19 cellular contexts compared by ENCODE assay signal in genomic region chr17:44995602-44996001, GRCh38. TPM values are rescaled to one million over a fixed set of nuclear protein-coding genes. Genes with fewer than 3 reads are reported as not detected.
DNase-seq lines count a peak whose midpoint lies in the region; ATAC-seq, FAIRE-seq and TF ChIP-seq lines count a peak whose summit lies in the region.
"Had no signal": no experiment of that assay in that cellular context is flagged by ENCODE, and none has a peak within 500 bp of the region (broad histone marks: within the 10 kb centered on the region; RNA-seq: fewer than 3 reads in every experiment).

No MANE protein-coding gene starts in this region.

- peak; percentile 78 for ATAC-seq in Right ventricle myocardium superior (ENCODE audit: poor library complexity)
- ATAC-seq in left ventricle myocardium superior = peak; percentile 82
- ATAC-seq in stimulated activated memory B cell treated with anti-CD40 and anti-IgM and Interleukin-4, amounts not matched to agents 10 μg/mL and 1 μg/mL and 100 μg/mL, for 72 hours = no peak
- ATAC-seq: GM12878 had no signal

- no peak overlapping the region for H2AFZ ChIP-seq in H1 (ENCODE audit: low read length)

- peaks cover 2% of the 10 kb centered on the region for H3K27me3 Mint-ChIP-seq in Caco-2 (ENCODE audit: insufficient read depth, unreplicated experiment)
- peaks cover 87% of the 10 kb centered on the region for H3K27me3 Mint-ChIP-seq in stimulated activated memory B cell treated with anti-CD40 and anti-IgM and Interleukin-4, amounts not matched to agents 10 μg/mL and 1 μg/mL and 100 μg/mL, for 72 hours

- no peak overlapping the region for H3K27ac Mint-ChIP-seq in Caco-2 (ENCODE audit: unreplicated experiment)
- H3K27ac Mint-ChIP-seq in stimulated activated memory B cell treated with anti-CD40 and anti-IgM and Interleukin-4, amounts not matched to agents 10 μg/mL and 1 μg/mL and 100 μg/mL, for 72 hours = no peak overlapping the region

- TF ChIP-seq RAD21 in H1 (IDR thresholded peaks at IDR 0.05 in 1 of 2, conservative IDR thresholded peaks at IDR 0.05 in 1 of 2; ENCODE audit: low read depth in 2 of 2, low read length in 2 of 2) = no peak

- H3K4me3 ChIP-seq in H1 (ENCODE audit: extremely low read depth in 1 of 4, insufficient read depth in 2 of 4, low read depth in 3 of 4, low read length in 4 of 4) (no peak overlapping the region), Caco-2 (ENCODE audit: low read depth, low read length) (no peak overlapping the region)
- H3K4me3 ChIP-seq: GM12878, HAP-1 had no signal

- no peak for TF ChIP-seq EP300 in H1 (IDR thresholded peaks at IDR 0.05; ENCODE audit: borderline replicate concordance in 1 of 2, low read depth in 2 of 2, low read length in 2 of 2)

- no TSS peak for BruUV-seq in Caco-2 (replicated peaks; lab: Mats Ljungman, UMichigan)

- no peaks in the 10 kb centered on the region for H3K4me1 Mint-ChIP-seq in Caco-2 (ENCODE audit: low read depth, unreplicated experiment)
- H3K4me1 Mint-ChIP-seq in stimulated activated memory B cell treated with anti-CD40 and anti-IgM and Interleukin-4, amounts not matched to agents 10 μg/mL and 1 μg/mL and 100 μg/mL, for 72 hours = peaks cover under 1% of the 10 kb centered on the region
- H3K4me1 Mint-ChIP-seq: CD14-positive monocyte had no signal

- CTCF ChIA-PET in H1 (lab: Charles Lee; ENCODE audit: partially characterized antibody) (interaction anchor here (1.1 to 16.0 kb wide), 6 partner anchors 10 to 104 kb away, joined by 4 to 102 read pairs (median 7); partner anchors contain the start of gene C1QL1), Caco-2 (lab: Charles Lee) (interaction anchor here (0.6 kb wide), 2 partner anchors 15 to 53 kb away, joined by 3 read pairs; no protein-coding TSS in a partner anchor)

- H3K9ac ChIP-seq in H1 (replicated peaks in 1 of 4; ENCODE audit: extremely low read depth in 1 of 4, low read depth in 3 of 4, low read length in 3 of 4) = no peak overlapping the region

- no peak overlapping the region for H3K56ac ChIP-seq in H1 (replicated peaks; ENCODE audit: insufficient read length, low read depth, low read length)

- no peak overlapping the region for H2BK5ac ChIP-seq in H1 (ENCODE audit: low read depth, low read length)

- H3K9me3 ChIP-seq in H1 (ENCODE audit: insufficient read depth in 2 of 2, low read depth in 1 of 2, low read length in 1 of 2) (peaks cover 0 to 7% of the 10 kb centered on the region in 2 experiments; a peak in 2 of 4 replicates), Caco-2 (0 out of 2 replicates have a peak, but pooled peaks cover 8% of the 10 kb centered on the region)

- TF ChIP-seq CTCF in H1 (IDR thresholded peaks at IDR 0.05; ENCODE audit: control extremely low read depth in 1 of 3, insufficient read depth in 1 of 3, low read depth in 1 of 3, low read length in 3 of 3) (no peak), Caco-2 (IDR thresholded peaks at IDR 0.05; ENCODE audit: insufficient read depth in 1 of 2, low read depth in 1 of 2, low read length in 1 of 2, severe bottlenecking in 1 of 2, unreplicated experiment in 1 of 2) (no peak)

- 80% methylated on average over 7 of the region's 7 CpGs; no CpG with 5 or more reads in 1 of the 2 experiments for WGBS in H1 (ENCODE audit: extremely low coverage in 1 of 2, insufficient coverage in 1 of 2, insufficient read length in 1 of 2, insufficient replicate concordance in 2 of 2, low coverage in 1 of 2, low lambda C conversion rate in 2 of 2, missing lambda C conversion rate in 1 of 2), 2 experiments

- no peak overlapping the region for H3K27ac ChIP-seq in H1 (ENCODE audit: low read depth, low read length)

- TF ChIP-seq POLR2A in H1 (IDR thresholded peaks at IDR 0.05; ENCODE audit: control extremely low read depth in 1 of 2, low read depth in 2 of 2, low read length in 2 of 2) = no peak

- no peak overlapping the region for H3K4ac ChIP-seq in H1 (replicated peaks; ENCODE audit: insufficient read length, low read depth, low read length)

- H3K9me3 Mint-ChIP-seq in Caco-2 (ENCODE audit: unreplicated experiment) = peaks cover 11% of the 10 kb centered on the region
- peaks cover 3% of the 10 kb centered on the region for H3K9me3 Mint-ChIP-seq in stimulated activated memory B cell treated with anti-CD40 and anti-IgM and Interleukin-4, amounts not matched to agents 10 μg/mL and 1 μg/mL and 100 μg/mL, for 72 hours

- intact Hi-C loops in Right ventricle myocardium superior (cut with DNase I) = no loop called here
- intact Hi-C loops in cardiac septum (cut with DNase I) = no loop called here
- intact Hi-C loops in left ventricle myocardium superior (cut with micrococcal nuclease) = no loop called here
- intact Hi-C loops in Caco-2 (cut with micrococcal nuclease; ENCODE audit: unreplicated experiment) = no loop called here

- H3K36me3 Mint-ChIP-seq in Caco-2 (ENCODE audit: insufficient read depth, unreplicated experiment) = peaks cover 3% of the 10 kb centered on the region
- no peaks in the 10 kb centered on the region for H3K36me3 Mint-ChIP-seq in stimulated activated memory B cell treated with anti-CD40 and anti-IgM and Interleukin-4, amounts not matched to agents 10 μg/mL and 1 μg/mL and 100 μg/mL, for 72 hours
- H3K36me3 Mint-ChIP-seq: CD14-positive monocyte had no signal

- no peaks in the 10 kb centered on the region for H3K23me2 ChIP-seq in H1 (ENCODE audit: low read depth, low read length)

- no peak overlapping the region for H3K23ac ChIP-seq in H1 (ENCODE audit: insufficient read length)

- no peak overlapping the region for H2BK15ac ChIP-seq in H1 (ENCODE audit: low read length)

- FAIRE-seq in H1 (lab: Jason Lieb, UNC) = no peak
- FAIRE-seq: GM12878, RCC 7860 had no signal

- H2BK20ac ChIP-seq in H1 (ENCODE audit: low read length) = no peak overlapping the region

- no peaks in the 10 kb centered on the region for H3K79me1 ChIP-seq in H1 (ENCODE audit: low read depth, low read length)

- 0 out of 2 replicates have a peak overlapping the region, but pooled peaks have one; percentile 9 for H2BK12ac ChIP-seq in H1 (ENCODE audit: low read depth, low read length)

- no peak overlapping the region for H3K14ac ChIP-seq in H1 (ENCODE audit: insufficient read length)

- no peak overlapping the region for H3K4me2 ChIP-seq in H1 (ENCODE audit: insufficient read depth in 1 of 2, low read depth in 2 of 2, low read length in 2 of 2)

- DNase-seq in Right ventricle myocardium superior = peak; percentile 66
- no peak for DNase-seq in cardiac septum (ENCODE audit: low spot score)
- no peak for DNase-seq in H1 (ENCODE audit: low read depth in 1 of 2, low spot score in 2 of 2)
- peak; percentile 71 for DNase-seq in left ventricle myocardium superior
- DNase-seq in Caco-2 = no peak
- no peak for DNase-seq in HK-2 (ENCODE audit: unreplicated experiment)
- DNase-seq: AML-193, DND-41, Karpas-422, NCI-H1694, NCI-H2081, NCI-H2171 treated with DMSO at 0.1 percent for 48 hours, NCI-H524 treated with DMSO at 0.1 percent for 48 hours, OCI-M1 had no signal

- no peaks in the 10 kb centered on the region for H4K20me1 ChIP-seq in H1 (replicated peaks in 1 of 2; ENCODE audit: control insufficient read depth in 1 of 2, insufficient read depth in 2 of 2, low read length in 2 of 2)

- H3K4me3 Mint-ChIP-seq in Caco-2 (ENCODE audit: unreplicated experiment) = no peak overlapping the region
- H3K4me3 Mint-ChIP-seq in stimulated activated memory B cell treated with anti-CD40 and anti-IgM and Interleukin-4, amounts not matched to agents 10 μg/mL and 1 μg/mL and 100 μg/mL, for 72 hours = no peak overlapping the region
- H3K4me3 Mint-ChIP-seq: CD14-positive monocyte had no signal

- H3K27me3 ChIP-seq in H1 (replicated peaks in 1 of 4; ENCODE audit: control insufficient read depth in 3 of 4, extremely low read depth in 1 of 4, insufficient read depth in 3 of 4, low read length in 3 of 4) = peaks cover 0 to 8% (median 1%) of the 10 kb centered on the region in 4 experiments; a peak in 3 of 7 replicates
- no peaks in the 10 kb centered on the region for H3K27me3 ChIP-seq in Caco-2 (replicated peaks; ENCODE audit: control insufficient read depth, insufficient read depth, low read length)

- H3K4me1 ChIP-seq in H1 (replicated peaks in 1 of 4; ENCODE audit: control insufficient read depth in 3 of 4, insufficient read depth in 4 of 4, low read length in 3 of 4) (no peaks in the 10 kb centered on the region), Caco-2 (peaks cover 6% of the 10 kb centered on the region; the same call in 1 of the 2 replicates)
- H3K4me1 ChIP-seq: HAP-1 had no signal

- POLR2A ChIA-PET in H1 (lab: Charles Lee; ENCODE audit: partially characterized antibody) (no interaction called here), Caco-2 (lab: Charles Lee) (interaction anchor here (0.5 kb wide), 1 partner anchor 29 kb away, joined by 8 read pairs; no protein-coding TSS in a partner anchor)

- H4K8ac ChIP-seq in H1 (ENCODE audit: extremely low read depth, insufficient read depth, low read length) = no peak overlapping the region

- H3K18ac ChIP-seq in H1 (ENCODE audit: extremely low read depth, low read length) = no peak overlapping the region

- no peaks in the 10 kb centered on the region; a peak in 1 of 4 replicates for H3K79me2 ChIP-seq in H1 (ENCODE audit: control insufficient read depth in 1 of 2, insufficient read depth in 2 of 2, low read length in 2 of 2)

- no peak overlapping the region for H4K5ac ChIP-seq in H1 (ENCODE audit: insufficient read length, low read depth, low read length)

- no peaks in the 10 kb centered on the region for H3K36me3 ChIP-seq in H1 (ENCODE audit: control insufficient read depth in 2 of 4, insufficient read depth in 4 of 4, low read length in 3 of 4)
- H3K36me3 ChIP-seq in Caco-2 (ENCODE audit: control insufficient read depth, insufficient read depth, low read length) = no peaks in the 10 kb centered on the region
- H3K36me3 ChIP-seq: HAP-1 had no signal

- H2AK5ac ChIP-seq in H1 (ENCODE audit: low read depth, low read length) = no peak overlapping the region

- no peak overlapping the region for H4K91ac ChIP-seq in H1 (replicated peaks; ENCODE audit: insufficient read length, low read length)

- H2BK120ac ChIP-seq in H1 (replicated peaks; ENCODE audit: low read depth, low read length) = no peak overlapping the region

RNA-seq across cellular contexts. Expression of gene C1QL1, which starts 27.5 kb away (rescaled TPM):
- total RNA-seq in Right ventricle myocardium superior (7.3 TPM), cardiac septum (0.97 TPM), left ventricle myocardium superior (15.2 TPM), Caco-2 (2022) (2.5 and 5.2 TPM in 2 replicates)
- total RNA-seq in H1 (2021; fragmentation: NEBNext Ultra II Directional; extraction: Animal tissue kit (Norgen Biotek cat#: 25700)) = 7.5 and 7.6 TPM in 2 replicates
- polyA plus RNA-seq in H1 (2011; rRNA removed) = 10.5 and 16.5 TPM in 2 replicates
- 8.9 TPM for polyA plus RNA-seq in H1 (2011; cell fraction: cytosol; rRNA removed)
- polyA plus RNA-seq in H1 (2011; cell fraction: nucleus; rRNA removed) = 7.5 TPM
- 2.9 to 8.4 TPM (median 5.8 TPM) in 4 replicates for polyA plus RNA-seq in H1 (2012, experiment 1 of 2)
- polyA plus RNA-seq in H1 (2012, experiment 2 of 2) = 4.5 TPM
- 14.0 TPM for polyA plus RNA-seq in H1 (2013, experiment 1 of 2)
- 16.0 TPM for polyA plus RNA-seq in H1 (2013, experiment 2 of 2)
- polyA minus RNA-seq in H1 (2011; rRNA and poly(A)+ RNA removed) = 0.61 and 1.1 TPM in 2 replicates
- 2.3 TPM for polyA minus RNA-seq in H1 (2011; cell fraction: cytosol; rRNA and poly(A)+ RNA removed)
- 2.5 TPM for polyA minus RNA-seq in H1 (2011; cell fraction: nucleus; rRNA and poly(A)+ RNA removed)
- total RNA-seq: GM12878 had no signal
- polyA plus RNA-seq: CD14-positive monocyte, GM12878 had no signal

RNA-seq across cellular contexts. Expression of gene KIF18B, which starts 48.0 kb away (rescaled TPM):
- 1.8 TPM for total RNA-seq in Right ventricle myocardium superior
- total RNA-seq in cardiac septum = 0.13 TPM
- total RNA-seq in H1 (2021; fragmentation: NEBNext Ultra II Directional; extraction: Animal tissue kit (Norgen Biotek cat#: 25700)) = 58.1 and 59.4 TPM in 2 replicates
- polyA plus RNA-seq in H1 (2011; rRNA removed) = 39.0 and 51.1 TPM in 2 replicates
- polyA plus RNA-seq in H1 (2011; cell fraction: cytosol; rRNA removed) = 35.6 TPM
- polyA plus RNA-seq in H1 (2011; cell fraction: nucleus; rRNA removed) = 109 TPM
- 31.0 to 37.4 TPM (median 33.7 TPM) in 4 replicates for polyA plus RNA-seq in H1 (2012, experiment 1 of 2)
- polyA plus RNA-seq in H1 (2012, experiment 2 of 2) = 20.8 TPM
- polyA plus RNA-seq in H1 (2013, experiment 1 of 2) = 26.2 TPM
- 24.0 TPM for polyA plus RNA-seq in H1 (2013, experiment 2 of 2)
- polyA minus RNA-seq in H1 (2011; rRNA and poly(A)+ RNA removed) = 31.5 and 40.2 TPM in 2 replicates
- polyA minus RNA-seq in H1 (2011; cell fraction: cytosol; rRNA and poly(A)+ RNA removed) = 30.2 TPM
- polyA minus RNA-seq in H1 (2011; cell fraction: nucleus; rRNA and poly(A)+ RNA removed) = 55.8 TPM
- total RNA-seq in left ventricle myocardium superior = 3.2 TPM
- 63.6 and 68.4 TPM in 2 replicates for total RNA-seq in Caco-2 (2022)
- polyA plus RNA-seq: CD14-positive monocyte had no signal

RNA-seq across cellular contexts. Expression of gene DCAKD, which starts 55.8 kb away (rescaled TPM):
- total RNA-seq in Right ventricle myocardium superior = 25.3 TPM
- 32.1 TPM for total RNA-seq in cardiac septum
- 33.7 and 35.6 TPM in 2 replicates for total RNA-seq in H1 (2021; fragmentation: NEBNext Ultra II Directional; extraction: Animal tissue kit (Norgen Biotek cat#: 25700))
- 52.9 and 61.8 TPM in 2 replicates for polyA plus RNA-seq in H1 (2011; rRNA removed)
- polyA plus RNA-seq in H1 (2011; cell fraction: cytosol; rRNA removed) = 38.7 TPM
- 50.3 TPM for polyA plus RNA-seq in H1 (2011; cell fraction: nucleus; rRNA removed)
- 35.6 to 46.5 TPM (median 40.8 TPM) in 4 replicates for polyA plus RNA-seq in H1 (2012, experiment 1 of 2)
- 33.9 TPM for polyA plus RNA-seq in H1 (2012, experiment 2 of 2)
- 25.6 TPM for polyA plus RNA-seq in H1 (2013, experiment 1 of 2)
- 23.7 TPM for polyA plus RNA-seq in H1 (2013, experiment 2 of 2)
- 38.0 and 42.8 TPM in 2 replicates for polyA minus RNA-seq in H1 (2011; rRNA and poly(A)+ RNA removed)
- polyA minus RNA-seq in H1 (2011; cell fraction: cytosol; rRNA and poly(A)+ RNA removed) = 40.1 TPM
- polyA minus RNA-seq in H1 (2011; cell fraction: nucleus; rRNA and poly(A)+ RNA removed) = 25.0 TPM
- total RNA-seq in left ventricle myocardium superior = 25.6 TPM
- 12.0 and 15.1 TPM in 2 replicates for total RNA-seq in Caco-2 (2022)

Comparison
In these comparisons a context has a peak if more than half of its experiments do, and no peak if none do; other contexts are left out.
1. DNase-seq: peak in Right ventricle myocardium superior (single experiment) and left ventricle myocardium superior (single experiment); none in cardiac septum (single experiment), H1 (0 of 2), Caco-2 (0 of 2) and HK-2 (single experiment).
2. RNA of gene KIF18B, which starts 48.0 kb away (total RNA-seq): 63.6 to 68.4 TPM in Caco-2 and 58.1 to 59.4 TPM in H1; 3.2 TPM in left ventricle myocardium superior (single experiment), 1.8 TPM in Right ventricle myocardium superior (single experiment) and 0.13 TPM in cardiac septum (single experiment); every median in the first group is over 10 times any median in the second.